In the genomic region with DNA sequence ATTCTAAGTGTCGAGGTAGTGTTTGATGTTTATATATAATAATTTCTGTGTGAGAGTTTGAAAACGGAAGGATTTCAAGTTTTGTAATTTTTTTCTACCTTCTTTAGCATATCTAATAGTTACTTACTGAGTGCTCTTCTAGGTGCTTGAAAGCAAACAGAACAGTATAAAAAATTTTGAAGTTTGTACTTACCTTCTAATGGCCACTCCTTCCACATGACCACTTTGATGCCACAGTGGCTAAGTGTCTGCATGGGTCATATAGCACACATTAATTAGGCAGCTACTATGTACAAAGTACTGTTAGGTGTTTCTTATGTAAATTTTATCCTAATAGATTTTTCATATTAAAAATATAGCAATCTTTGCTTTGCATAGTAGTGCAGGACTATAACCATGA, we compare ENCODE assay signal across 28 cellular contexts.
"Had no signal": no experiment of that assay in that cellular context is flagged by ENCODE, and none has a peak within 500 bp of the region (broad histone marks: within the 10 kb centered on the region; RNA-seq: fewer than 3 reads in every experiment).

No MANE protein-coding gene starts in this region.

- H3K27ac Mint-ChIP-seq: dendritic cell treated with granulocyte-macrophage colony-stimulating factor and Interleukin-4, amounts not matched to agents 40 ng/mL and 50 ng/mL, for 4 days; endodermal cell had no signal

- H3K9me3 Mint-ChIP-seq: dendritic cell treated with granulocyte-macrophage colony-stimulating factor and Interleukin-4, amounts not matched to agents 40 ng/mL and 50 ng/mL, for 4 days; endodermal cell; memory B cell; natural killer cell; stimulated activated memory B cell treated with anti-CD40 and anti-IgM and Interleukin-4, amounts not matched to agents 10 μg/mL and 1 μg/mL and 100 μg/mL, for 72 hours; type B pancreatic cell had no signal

- DNase-seq: colonic mucosa; effector CD8-positive, alpha-beta T cell; endodermal cell; foreskin keratinocyte; heart right ventricle; hippocampal formation; left cardiac atrium; left ventricle myocardium inferior; natural killer cell; occipital lobe; ovary; posterior cingulate gyrus; psoas muscle; right cardiac atrium; sigmoid colon; stimulated activated CD4-positive, alpha-beta T cell treated with anti-CD3 and anti-CD28 coated beads, Interleukin-2, amount 100 ng/mL, for 24 hours; stimulated activated CD4-positive, alpha-beta T cell treated with anti-CD3 and anti-CD28 coated beads, Interleukin-4, amount 100 ng/mL, for 24 hours; substantia nigra; tibial artery had no signal

- H3K36me3 Mint-ChIP-seq: natural killer cell had no signal

- H3K27ac ChIP-seq: colonic mucosa, epithelial cell of prostate, foreskin keratinocyte, gastroesophageal sphincter, heart right ventricle, left ventricle myocardium inferior, ovary, psoas muscle, sigmoid colon, testis, tibial artery had no signal

- H3K27me3 ChIP-seq: colonic mucosa, foreskin keratinocyte, gastroesophageal sphincter, heart right ventricle, ovary, sigmoid colon, testis, tibial artery had no signal

- H3K9me3 ChIP-seq: colonic mucosa, gastroesophageal sphincter, heart right ventricle, left ventricle myocardium inferior, ovary, psoas muscle, sigmoid colon, testis, tibial artery had no signal

- H3K4me3 ChIP-seq: colonic mucosa, gastroesophageal sphincter, heart right ventricle, left ventricle myocardium inferior, lung, ovary, psoas muscle, sigmoid colon, testis, tibial artery had no signal

- H3K27me3 Mint-ChIP-seq: dendritic cell treated with granulocyte-macrophage colony-stimulating factor and Interleukin-4, amounts not matched to agents 40 ng/mL and 50 ng/mL, for 4 days; memory B cell; stimulated activated memory B cell treated with anti-CD40 and anti-IgM and Interleukin-4, amounts not matched to agents 10 μg/mL and 1 μg/mL and 100 μg/mL, for 72 hours; type B pancreatic cell had no signal

- H3K36me3 ChIP-seq: ovary had no signal

- ATAC-seq: esophagus mucosa; foreskin keratinocyte; gastroesophageal sphincter; heart right ventricle; left cardiac atrium; natural killer cell; psoas muscle; stimulated activated memory B cell treated with anti-CD40 and anti-IgM and Interleukin-4, amounts not matched to agents 10 μg/mL and 1 μg/mL and 100 μg/mL, for 72 hours had no signal

- H3K4me3 Mint-ChIP-seq: dendritic cell treated with granulocyte-macrophage colony-stimulating factor and Interleukin-4, amounts not matched to agents 40 ng/mL and 50 ng/mL, for 4 days; endodermal cell; memory B cell; natural killer cell; stimulated activated memory B cell treated with anti-CD40 and anti-IgM and Interleukin-4, amounts not matched to agents 10 μg/mL and 1 μg/mL and 100 μg/mL, for 72 hours; type B pancreatic cell had no signal
